ENCODE assay signal across 24 cellular contexts in the genomic region with DNA sequence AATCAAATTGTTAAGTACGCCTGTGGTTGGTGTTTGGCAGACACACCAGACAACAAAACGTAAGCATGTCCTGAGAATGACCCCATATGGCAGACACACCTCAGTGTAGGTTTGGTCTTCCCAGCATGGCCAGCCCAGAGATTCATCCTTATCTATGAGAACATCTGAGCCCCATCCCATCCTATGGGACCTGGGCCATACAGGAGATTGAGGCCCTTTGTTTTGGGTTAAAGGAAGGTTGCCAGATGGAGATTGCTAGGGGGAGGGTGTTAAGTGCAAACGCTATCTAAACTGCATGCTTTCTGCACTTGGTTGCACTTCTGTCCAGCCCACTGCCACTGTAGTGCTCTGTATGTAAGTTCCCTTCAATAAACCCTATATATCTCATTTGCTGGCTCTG. TPM values are rescaled to one million over a fixed set of nuclear protein-coding genes. Genes with fewer than 3 reads are reported as not detected.
DNase-seq lines count a peak whose midpoint lies in the region; ATAC-seq and TF ChIP-seq lines count a peak whose summit lies in the region.
"Had no signal": no experiment of that assay in that cellular context is flagged by ENCODE, and none has a peak within 500 bp of the region (broad histone marks: within the 10 kb centered on the region; RNA-seq: fewer than 3 reads in every experiment).

No MANE protein-coding gene starts in this region.

- in situ Hi-C loops in mammary epithelial cell (cut with MboI; ENCODE audit: low sequenced_read_pairs in 2 of 2): no loop called here

- H3K9ac ChIP-seq in Loucy (ENCODE audit: low read depth, low read length, poor library complexity, severe bottlenecking) (no peak overlapping the region), mesenchymal stem cell (ENCODE audit: low read length) (no peak overlapping the region), mammary epithelial cell (ENCODE audit: insufficient read depth, low read length) (no peak overlapping the region)
- H3K9ac ChIP-seq: GM23248 had no signal

- H4K20me1 ChIP-seq in Loucy (ENCODE audit: insufficient read depth, low read length, poor library complexity, severe bottlenecking) (no peaks in the 10 kb centered on the region), mammary epithelial cell (ENCODE audit: insufficient read depth, low read length) (no peaks in the 10 kb centered on the region)

- H2BK5ac ChIP-seq in mesenchymal stem cell (ENCODE audit: low read depth, low read length, poor library complexity, severe bottlenecking): no peak overlapping the region

- no peak overlapping the region for H3K4ac ChIP-seq in mesenchymal stem cell (ENCODE audit: low read depth in 1 of 2, low read length in 2 of 2)

- dilution Hi-C loops in mammary epithelial cell (cut with HindIII; ENCODE audit: low sequenced_read_pairs): no loop called here

- H3K27ac ChIP-seq in mesenchymal stem cell (ENCODE audit: low read length, poor library complexity, severe bottlenecking): no peak overlapping the region
- no peak overlapping the region for H3K27ac ChIP-seq in mammary epithelial cell (ENCODE audit: insufficient read depth, low read depth, low read length)
- H3K27ac ChIP-seq: C4-2B, GM23248, HL-60 had no signal

- no peak overlapping the region for H2AK5ac ChIP-seq in mesenchymal stem cell (ENCODE audit: low read length, severe bottlenecking)

- intact Hi-C loops in posterior vena cava (cut with DNase I) (no loop called here), mammary epithelial cell (cut with micrococcal nuclease) (no loop called here)

- CTCF ChIA-PET in mammary epithelial cell (lab: Charles Lee; ENCODE audit: low non-redundant PET): no interaction called here

- H3F3A ChIP-seq in Loucy (ENCODE audit: low read depth): peaks cover 4% of the 10 kb centered on the region; the same call in 1 of the 2 replicates

- TF ChIP-seq CTCF in Loucy (conservative IDR thresholded peaks at IDR 0.05; ENCODE audit: low read length) (no peak), mammary epithelial cell (conservative IDR thresholded peaks at IDR 0.05 in 1 of 2, IDR thresholded peaks at IDR 0.05 in 1 of 2; ENCODE audit: extremely low read depth in 1 of 2, insufficient read depth in 1 of 2, low read depth in 1 of 2, low read length in 2 of 2) (no peak)

- no peak overlapping the region for H2BK120ac ChIP-seq in mesenchymal stem cell (ENCODE audit: low read depth, low read length)

- DNase-seq in ELF-1 (ENCODE audit: low read depth, low spot score) (peak; percentile 20), OCI-M1 (lab: John Stamatoyannopoulos, UW) (peak; percentile 47), mesenchymal stem cell (no peak), hypothalamus (lab: John Stamatoyannopoulos, UW) (no peak), posterior vena cava (ENCODE audit: low spot score) (no peak), mammary epithelial cell (no peak)
- DNase-seq: ACHN, GDM1, GM23248, Kasumi-1, NCI-H1092 treated with DMSO at 0.1 percent for 48 hours, NCI-H146, NCI-H2081 treated with DMSO at 0.1 percent for 48 hours, NCI-H226, NCI-H526 treated with DMSO at 0.1 percent for 48 hours, PC-3, RPMI8226, SIG-M5, T-helper 2 cell had no signal

- no peak overlapping the region for H3K18ac ChIP-seq in mesenchymal stem cell (ENCODE audit: low read depth in 1 of 2, low read length in 2 of 2)

- H3K9me3 ChIP-seq in Loucy (ENCODE audit: insufficient read depth, low read depth, low read length) (no peaks in the 10 kb centered on the region), mesenchymal stem cell (ENCODE audit: control insufficient read depth, low read length) (no peaks in the 10 kb centered on the region), mammary epithelial cell (replicated peaks; ENCODE audit: insufficient read depth, low read length) (no peaks in the 10 kb centered on the region)
- H3K9me3 ChIP-seq: HAP-1 had no signal

- peak overlapping the region; percentile 49 for H4K8ac ChIP-seq in mesenchymal stem cell (ENCODE audit: low read length)

- ATAC-seq in GM18520 (IDR thresholded peaks at IDR 0.05; ENCODE audit: unreplicated experiment): no peak
- ATAC-seq: PC-3 had no signal

- no peaks in the 10 kb centered on the region for H3K36me3 ChIP-seq in Loucy (ENCODE audit: insufficient read depth, low read length)
- no peaks in the 10 kb centered on the region for H3K36me3 ChIP-seq in mesenchymal stem cell (ENCODE audit: control insufficient read depth in 1 of 2, insufficient read depth in 2 of 2, low read depth in 1 of 2, low read length in 2 of 2)
- H3K36me3 ChIP-seq in mammary epithelial cell (ENCODE audit: insufficient read depth, low read length): no peaks in the 10 kb centered on the region
- H3K36me3 ChIP-seq: HAP-1 had no signal

- no peak overlapping the region for H2BK12ac ChIP-seq in mesenchymal stem cell (ENCODE audit: low read length in 2 of 2)

- H3K27me3 ChIP-seq in Loucy (ENCODE audit: insufficient read depth, low read length, poor library complexity, severe bottlenecking) (no peaks in the 10 kb centered on the region), mesenchymal stem cell (ENCODE audit: control insufficient read depth in 1 of 2, insufficient read depth in 1 of 2, low read length in 2 of 2) (no peaks in the 10 kb centered on the region), mammary epithelial cell (ENCODE audit: insufficient read depth, low read length) (no peaks in the 10 kb centered on the region)

- no peak overlapping the region for H2BK15ac ChIP-seq in mesenchymal stem cell (ENCODE audit: low read depth, poor library complexity, severe bottlenecking)

- H3K14ac ChIP-seq in mesenchymal stem cell (ENCODE audit: low read length in 2 of 2): no peak overlapping the region

- H3K79me2 ChIP-seq in Loucy (ENCODE audit: insufficient read depth, low read length) (peaks cover 5% of the 10 kb centered on the region), mammary epithelial cell (ENCODE audit: insufficient read depth, low read length) (peaks cover 6% of the 10 kb centered on the region)

- H3K4me2 ChIP-seq in Loucy (ENCODE audit: low read depth, low read length, poor library complexity, severe bottlenecking) (peak overlapping the region; percentile 19), mesenchymal stem cell (ENCODE audit: low read length, poor library complexity, severe bottlenecking) (no peak overlapping the region), mammary epithelial cell (ENCODE audit: insufficient read depth, low read depth, low read length) (no peak overlapping the region)

- H3K4me3 ChIP-seq in Loucy (ENCODE audit: low read length, poor library complexity, severe bottlenecking) (no peak overlapping the region), mesenchymal stem cell (ENCODE audit: insufficient read depth in 1 of 2, low read depth in 1 of 2, low read length in 2 of 2) (no peak overlapping the region), mammary epithelial cell (replicated peaks in 1 of 3; ENCODE audit: insufficient read depth in 1 of 3, low read depth in 2 of 3, low read length in 3 of 3) (no peak overlapping the region)
- H3K4me3 ChIP-seq: GM23248, HAP-1 had no signal

- H2AFZ ChIP-seq in Loucy (ENCODE audit: low read length) (peak overlapping the region; percentile 66), mesenchymal stem cell (ENCODE audit: low read depth, low read length) (no peak overlapping the region), mammary epithelial cell (ENCODE audit: low read depth, low read length) (no peak overlapping the region)
- H2AFZ ChIP-seq: GM23248 had no signal

- 92% methylated on average over 3 of the region's 3 CpGs for WGBS in mesenchymal stem cell
- WGBS in mammary epithelial cell (ENCODE audit: low coverage, missing lambda C conversion rate): 94% methylated on average over 3 of the region's 3 CpGs

- no peak overlapping the region for H3K23ac ChIP-seq in mesenchymal stem cell (ENCODE audit: low read length in 2 of 2)

- H3K9me2 ChIP-seq in Loucy (replicated peaks; ENCODE audit: low read depth, low read length): no peaks in the 10 kb centered on the region

- H3K4me1 ChIP-seq in Loucy (ENCODE audit: insufficient read depth, low read length, poor library complexity, severe bottlenecking): peaks cover 37% of the 10 kb centered on the region
- no peaks in the 10 kb centered on the region for H3K4me1 ChIP-seq in mesenchymal stem cell (ENCODE audit: control insufficient read depth, insufficient read depth, low read depth, low read length)
- peaks cover 8% of the 10 kb centered on the region for H3K4me1 ChIP-seq in mammary epithelial cell (ENCODE audit: insufficient read depth, low read length)

- H3K79me1 ChIP-seq in mesenchymal stem cell (replicated peaks; ENCODE audit: low read length, poor library complexity, severe bottlenecking): peaks cover 2% of the 10 kb centered on the region

- no peak overlapping the region for H4K91ac ChIP-seq in mesenchymal stem cell (ENCODE audit: low read length)

- BruUV-seq in mammary epithelial cell (replicated peaks; lab: Mats Ljungman, UMichigan): no TSS peak

RNA-seq across cellular contexts. Expression of gene PCNX4, which starts 4.1 kb away (rescaled TPM):
- polyA plus RNA-seq in mesenchymal stem cell (2013, experiment 1 of 2): 95.7 TPM
- 101 TPM for polyA plus RNA-seq in mesenchymal stem cell (2013, experiment 2 of 2)
- total RNA-seq in posterior vena cava: 10 to 100 TPM; 42.1 to 47.2 TPM
- 100 to 1,000 TPM in 1 of 2 donors, 10 to 100 TPM in 1; 54.5 to 104 TPM for total RNA-seq in mammary epithelial cell
- 19.9 TPM for polyA plus RNA-seq in mammary epithelial cell
- polyA minus RNA-seq in mammary epithelial cell: 110 TPM

Comparison
In these comparisons a context has a peak if more than half of its experiments do, and no peak if none do; other contexts are left out.
1. DNase-seq: peak in ELF-1 (single experiment) and OCI-M1 (single experiment); none in mesenchymal stem cell (single experiment), hypothalamus (0 of 51), posterior vena cava (single experiment) and mammary epithelial cell (single experiment).